ENCODE assay signal across 12 cellular contexts in the genomic region with DNA sequence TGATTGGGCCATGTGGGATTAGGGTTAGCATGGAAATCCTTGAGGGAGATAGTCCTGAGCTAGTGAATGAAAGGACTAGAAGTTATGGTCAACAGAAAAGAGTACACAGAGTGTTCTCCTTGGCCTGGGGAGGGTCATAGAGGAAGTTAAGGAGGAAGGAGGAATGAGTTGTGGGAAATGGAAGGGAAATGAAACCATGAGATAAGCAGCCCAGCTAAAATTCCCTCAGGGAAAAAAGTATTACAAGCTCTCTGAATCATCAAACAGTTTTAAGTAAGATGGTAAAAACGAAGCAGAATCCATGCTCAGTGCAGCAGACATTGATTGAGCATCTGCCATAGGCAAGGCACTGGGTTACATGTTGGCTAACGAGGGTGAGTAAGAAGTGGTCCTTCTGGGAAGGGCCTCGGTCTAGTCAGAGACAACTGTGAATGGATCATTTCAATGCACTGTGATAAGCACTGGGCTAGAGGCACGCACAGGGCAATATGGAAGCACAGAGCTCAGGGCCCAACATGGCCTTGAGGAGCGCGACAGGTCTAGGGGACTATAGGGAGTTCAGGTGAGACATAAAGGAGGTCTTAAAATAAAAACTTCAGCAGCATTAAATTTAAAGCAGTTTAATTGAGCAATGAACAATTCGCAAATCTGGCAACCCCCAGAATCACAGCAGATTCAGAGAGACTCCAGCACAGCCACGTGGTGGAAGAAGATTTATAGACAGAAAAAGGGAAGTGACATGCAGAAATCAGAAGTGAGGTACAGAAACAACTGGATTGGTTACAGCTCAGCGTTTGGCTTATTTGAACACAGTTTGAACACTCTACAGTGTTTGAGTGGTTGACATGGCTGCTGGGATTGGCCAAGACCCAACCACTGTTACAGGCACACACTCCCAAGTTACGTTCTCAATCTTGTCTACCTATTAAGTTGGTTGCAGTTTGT.
DNase-seq lines count a peak whose midpoint lies in the region; ATAC-seq, FAIRE-seq and TF ChIP-seq lines count a peak whose summit lies in the region.
"Had no signal": no experiment of that assay in that cellular context is flagged by ENCODE, and none has a peak within 500 bp of the region (broad histone marks: within the 10 kb centered on the region; RNA-seq: fewer than 3 reads in every experiment).

No MANE protein-coding gene starts in this region.

- ATAC-seq in GM19397 (IDR thresholded peaks at IDR 0.05; ENCODE audit: unreplicated experiment) (no peak), GM19452 (IDR thresholded peaks at IDR 0.05; ENCODE audit: unreplicated experiment) (no peak)
- ATAC-seq: Panc1 had no signal

- H3K9ac ChIP-seq in OCI-LY3 (ENCODE audit: low read length), result no peak overlapping the region

- H3K4me2 ChIP-seq in OCI-LY3 (ENCODE audit: low read length), result peak overlapping the region; percentile 8

- POLR2A ChIA-PET in RWPE1 (lab: Yijun Ruan, JAX; ENCODE audit: low non-redundant PET), result no interaction called here

- H3K4me1 ChIP-seq in OCI-LY3 (ENCODE audit: low read length) (peaks cover 14% of the 10 kb centered on the region), esophagus squamous epithelium (peaks cover 0 to 22% (median 14%) of the 10 kb centered on the region in 3 donors)

- H3K4me3 ChIP-seq in OCI-LY3 (ENCODE audit: low read length), result no peak overlapping the region
- H3K4me3 ChIP-seq in esophagus squamous epithelium, result no peak overlapping the region
- H3K4me3 ChIP-seq: cardiac muscle cell, ovary had no signal

- H3K27ac ChIP-seq in OCI-LY3 (ENCODE audit: low read length) (no peak overlapping the region), esophagus squamous epithelium (peak overlapping the region in 3 of 4 donors; percentile 9 to 76 (median 31)), RWPE1 (no peak overlapping the region)
- H3K27ac ChIP-seq: cardiac muscle cell, ovary had no signal

- TF ChIP-seq POLR2A in GM12891 (IDR thresholded peaks at IDR 0.05; ENCODE audit: low read depth, low read length) (no peak), esophagus squamous epithelium (IDR thresholded peaks at IDR 0.05) (no peak)

- H4K20me1 ChIP-seq in OCI-LY3 (ENCODE audit: insufficient read depth, low read length), result no peaks in the 10 kb centered on the region

- H3K36me3 ChIP-seq in OCI-LY3 (replicated peaks; ENCODE audit: low read depth, low read length) (peaks cover 12% of the 10 kb centered on the region), esophagus squamous epithelium (no peaks in the 10 kb centered on the region)
- H3K36me3 ChIP-seq: cardiac muscle cell, ovary had no signal

- WGBS in esophagus squamous epithelium, 2 donors, result 61 to 70% methylated on average over 7 to 10 of the region's 10 CpGs

- no peaks in the 10 kb centered on the region for H3K79me2 ChIP-seq in OCI-LY3 (ENCODE audit: low read length)

- no peak for FAIRE-seq in GM12891 (lab: Jason Lieb, UNC)

- peak overlapping the region; percentile 10 for H2AFZ ChIP-seq in OCI-LY3 (ENCODE audit: low read depth, low read length)

- TF ChIP-seq CTCF in OCI-LY3 (IDR thresholded peaks at IDR 0.05; ENCODE audit: low read depth, low read length) (peak; percentile 38), esophagus squamous epithelium (IDR thresholded peaks at IDR 0.05) (no peak), RWPE1 (conservative IDR thresholded peaks at IDR 0.05; ENCODE audit: low read depth) (no peak)

- intact Hi-C loops in esophagus squamous epithelium (cut with DNase I), result no loop called here

- no peaks in the 10 kb centered on the region for H3K9me3 ChIP-seq in OCI-LY3 (ENCODE audit: insufficient read depth, low read length)
- no peaks in the 10 kb centered on the region for H3K9me3 ChIP-seq in esophagus squamous epithelium
- H3K9me3 ChIP-seq: ovary had no signal

- H3K27me3 ChIP-seq in OCI-LY3 (ENCODE audit: low read depth, low read length) (no peaks in the 10 kb centered on the region), esophagus squamous epithelium (no peaks in the 10 kb centered on the region)
- H3K27me3 ChIP-seq: cardiac muscle cell, ovary had no signal

- DNase-seq in GM12891 (ENCODE audit: insufficient read length, low spot score) (no peak), esophagus squamous epithelium (lab: John Stamatoyannopoulos, UW) (no peak), pulmonary artery endothelial cell (ENCODE audit: low read depth, low spot score) (peak; percentile 11), midbrain (lab: John Stamatoyannopoulos, UW) (no peak), RWPE1 (ENCODE audit: low spot score) (no peak)
- DNase-seq: DMS79 treated with DMSO at 0.1 percent for 48 hours, ovary had no signal

- CTCF ChIA-PET in RWPE1 (lab: Yijun Ruan, JAX), result no interaction called here

TF ChIP-seq in GM12891, 5 proteins besides CTCF, POLR2A, EP300 and RAD21:
- TF ChIP-seq POLR2AphosphoS5 (IDR thresholded peaks at IDR 0.05; ENCODE audit: low read depth, low read length) (no peak), PAX5 (IDR thresholded peaks at IDR 0.05; ENCODE audit: insufficient read depth, low read length, severe bottlenecking) (no peak), SPI1 (IDR thresholded peaks at IDR 0.05; ENCODE audit: low read depth, low read length) (peak; percentile 88), TAF1 (IDR thresholded peaks at IDR 0.05; ENCODE audit: low read depth, low read length) (no peak)

Comparison
In these comparisons a context has a peak if more than half of its experiments do, and no peak if none do; other contexts are left out.
1. H3K27ac ChIP-seq: peak in esophagus squamous epithelium (3 of 4); none in OCI-LY3 (single experiment) and RWPE1 (single experiment).